Comparison of ENCODE assay signal across 20 cellular contexts in the genomic region with DNA sequence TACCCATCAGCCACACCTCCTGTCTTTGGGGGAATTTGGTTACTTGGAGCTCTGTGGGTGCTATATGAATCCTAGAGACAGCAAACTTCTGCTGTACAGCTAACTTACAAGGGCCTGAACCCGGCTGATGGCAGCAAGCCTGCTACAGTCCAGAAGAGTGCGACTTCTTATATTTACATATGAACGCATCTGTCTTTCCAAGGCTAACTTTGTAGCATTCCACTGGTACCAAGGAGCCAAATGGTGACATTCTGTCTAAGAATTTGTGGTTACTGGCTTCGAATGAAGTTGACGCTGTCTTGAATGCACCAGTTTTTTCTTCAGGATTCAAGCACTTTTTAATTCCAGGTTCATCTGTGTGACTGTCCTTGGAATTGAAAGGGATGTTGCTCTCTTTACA. TPM values are rescaled to one million over a fixed set of nuclear protein-coding genes. Genes with fewer than 3 reads are reported as not detected.
DNase-seq lines count a peak whose midpoint lies in the region; ATAC-seq and TF ChIP-seq lines count a peak whose summit lies in the region.
"Had no signal": no experiment of that assay in that cellular context is flagged by ENCODE, and none has a peak within 500 bp of the region (broad histone marks: within the 10 kb centered on the region; RNA-seq: fewer than 3 reads in every experiment).

No MANE protein-coding gene starts in this region.

- DNase-seq in AG04450 (ENCODE audit: low read depth, low spot score) (peak; percentile 59), HFFc6 (peak; percentile 93), brain microvascular endothelial cell (peak; percentile 92), mesenchymal stem cell (peak; percentile 85), GM10248 (ENCODE audit: extremely low spot score) (no peak)
- DNase-seq: activated CD4-positive, CD25-positive, alpha-beta regulatory T cell treated with anti-CD3 and anti-CD28 coated beads, Interleukin-2, amount 50 U/mL, for 72 hours; activated naive CD4-positive, alpha-beta T cell treated with Interleukin-2 at 50 U/mL for 16 hours; cerebellar nuclear complex; left cardiac atrium; MV-4-11; NCI-H2081 treated with DMSO at 0.1 percent for 48 hours; NCI-H748 treated with DMSO at 0.1 percent for 48 hours; Peyer's patch; substantia nigra; T-cell had no signal

- H2AK5ac ChIP-seq in mesenchymal stem cell (ENCODE audit: low read length, severe bottlenecking) = no peak overlapping the region

- H3K27ac ChIP-seq in AG04450 (ENCODE audit: low read depth, low read length) = no peak overlapping the region
- peak overlapping the region; percentile 82 for H3K27ac ChIP-seq in brain microvascular endothelial cell
- H3K27ac ChIP-seq in mesenchymal stem cell (ENCODE audit: low read length, poor library complexity, severe bottlenecking) = peak overlapping the region; percentile 53
- H3K27ac ChIP-seq: Peyer's patch, prostate gland had no signal

- H3K36me3 Mint-ChIP-seq in HFFc6 (ENCODE audit: low read depth) = peaks cover 49% of the 10 kb centered on the region

- H2BK15ac ChIP-seq in mesenchymal stem cell (ENCODE audit: low read depth, poor library complexity, severe bottlenecking) = no peak overlapping the region

- ATAC-seq in HG03045 (IDR thresholded peaks at IDR 0.05; ENCODE audit: unreplicated experiment) (no peak), GM19035 (IDR thresholded peaks at IDR 0.05; ENCODE audit: unreplicated experiment) (no peak), GM21529 (IDR thresholded peaks at IDR 0.05; ENCODE audit: unreplicated experiment) (no peak)
- ATAC-seq: T-cell had no signal

- H2BK5ac ChIP-seq in mesenchymal stem cell (ENCODE audit: low read depth, low read length, poor library complexity, severe bottlenecking) = no peak overlapping the region

- no peak overlapping the region for H2BK12ac ChIP-seq in mesenchymal stem cell (ENCODE audit: low read length in 2 of 2)

- no peak overlapping the region for H4K91ac ChIP-seq in mesenchymal stem cell (ENCODE audit: low read length)

- H3K79me1 ChIP-seq in mesenchymal stem cell (replicated peaks; ENCODE audit: low read length, poor library complexity, severe bottlenecking) = peaks cover 13% of the 10 kb centered on the region

- H3K4me3 ChIP-seq in AG04450 (ENCODE audit: low read depth, low read length) (no peak overlapping the region), brain microvascular endothelial cell (ENCODE audit: low read depth, low read length) (no peak overlapping the region), mesenchymal stem cell (ENCODE audit: insufficient read depth in 1 of 2, low read depth in 1 of 2, low read length in 2 of 2) (no peak overlapping the region)
- H3K4me3 ChIP-seq: Peyer's patch, prostate gland had no signal

- no peak overlapping the region for H3K14ac ChIP-seq in mesenchymal stem cell (ENCODE audit: low read length in 2 of 2)

- peak overlapping the region; percentile 70 for H3K4me3 Mint-ChIP-seq in HFFc6
- H3K4me3 Mint-ChIP-seq: B cell, T-cell had no signal

- WGBS in mesenchymal stem cell = 64% methylated on average over 5 of the region's 5 CpGs

- CTCF ChIA-PET in AG04450 (lab: Charles Lee) = no interaction called here
- CTCF ChIA-PET in GM10248 (lab: Yijun Ruan, JAX) = interaction anchor here (11.7 to 20.4 kb wide), 2 partner anchors 6 to 10 kb away, joined by 193 read pairs; no protein-coding TSS in a partner anchor

- H3K9me3 ChIP-seq in AG04450 (ENCODE audit: control insufficient read depth, insufficient read depth, low read length) (no peaks in the 10 kb centered on the region), mesenchymal stem cell (ENCODE audit: control insufficient read depth, low read length) (no peaks in the 10 kb centered on the region)
- H3K9me3 ChIP-seq: Peyer's patch, prostate gland had no signal

- H3K9ac ChIP-seq in mesenchymal stem cell (ENCODE audit: low read length) = no peak overlapping the region

- H2AFZ ChIP-seq in mesenchymal stem cell (ENCODE audit: low read depth, low read length) = no peak overlapping the region

- H3K4me1 ChIP-seq in mesenchymal stem cell (ENCODE audit: control insufficient read depth, insufficient read depth, low read depth, low read length) = peaks cover 20% of the 10 kb centered on the region
- H3K4me1 ChIP-seq: Peyer's patch, prostate gland had no signal

- H3K18ac ChIP-seq in mesenchymal stem cell (ENCODE audit: low read depth in 1 of 2, low read length in 2 of 2) = no peak overlapping the region

- H3K36me3 ChIP-seq in brain microvascular endothelial cell (replicated peaks) (no peaks in the 10 kb centered on the region), mesenchymal stem cell (ENCODE audit: control insufficient read depth in 1 of 2, insufficient read depth in 2 of 2, low read depth in 1 of 2, low read length in 2 of 2) (peaks cover 0 to 69% of the 10 kb centered on the region in 2 experiments)

- peak overlapping the region; percentile 75 for H3K27ac Mint-ChIP-seq in HFFc6
- H3K27ac Mint-ChIP-seq: B cell, T-cell had no signal

- POLR2A ChIA-PET in AG04450 (lab: Yijun Ruan, JAX) = interaction anchor here (0.6 kb wide), 1 partner anchor 411 kb away, joined by 3 read pairs; no protein-coding TSS in a partner anchor
- POLR2A ChIA-PET in GM10248 (lab: Yijun Ruan, JAX) = no interaction called here

- no peak overlapping the region for H2BK120ac ChIP-seq in mesenchymal stem cell (ENCODE audit: low read depth, low read length)

- TF ChIP-seq CTCF in AG04450 (IDR thresholded peaks at IDR 0.05; ENCODE audit: low read depth, low read length) (no peak), HFFc6 (IDR thresholded peaks at IDR 0.05) (no peak), brain microvascular endothelial cell (IDR thresholded peaks at IDR 0.05; ENCODE audit: low read depth, low read length, missing control alignments) (no peak), GM10248 (IDR thresholded peaks at IDR 0.05; ENCODE audit: control extremely low read depth, extremely low read depth, low read depth, missing control alignments) (no peak)

- no peak overlapping the region for H3K4ac ChIP-seq in mesenchymal stem cell (ENCODE audit: low read depth in 1 of 2, low read length in 2 of 2)

- no peaks in the 10 kb centered on the region for H3K27me3 Mint-ChIP-seq in HFFc6 (ENCODE audit: insufficient read depth)
- H3K27me3 Mint-ChIP-seq: B cell, T-cell had no signal

- H4K8ac ChIP-seq in mesenchymal stem cell (ENCODE audit: low read length) = no peak overlapping the region

- H3K4me1 Mint-ChIP-seq in HFFc6 (ENCODE audit: low read depth) = peaks cover 84% of the 10 kb centered on the region
- H3K4me1 Mint-ChIP-seq: B cell had no signal

- in situ Hi-C loops in brain microvascular endothelial cell (cut with HindIII; ENCODE audit: low pct_ligation_motif_present, low sequenced_read_pairs) = no loop called here

- no peaks in the 10 kb centered on the region for H3K9me3 Mint-ChIP-seq in HFFc6
- H3K9me3 Mint-ChIP-seq: T-cell had no signal

- no peaks in the 10 kb centered on the region for H3K27me3 ChIP-seq in AG04450 (ENCODE audit: control insufficient read depth, insufficient read depth, low read length)
- no peaks in the 10 kb centered on the region for H3K27me3 ChIP-seq in brain microvascular endothelial cell (replicated peaks)
- H3K27me3 ChIP-seq in mesenchymal stem cell (ENCODE audit: control insufficient read depth in 1 of 2, insufficient read depth in 1 of 2, low read length in 2 of 2) = no peaks in the 10 kb centered on the region
- H3K27me3 ChIP-seq: Peyer's patch had no signal

- no peak overlapping the region for H3K4me2 ChIP-seq in mesenchymal stem cell (ENCODE audit: low read length, poor library complexity, severe bottlenecking)

- no peak overlapping the region for H3K23ac ChIP-seq in mesenchymal stem cell (ENCODE audit: low read length in 2 of 2)

RNA-seq across cellular contexts. Expression of a gene that starts 42.5 kb away (rescaled TPM):
- polyA plus RNA-seq in AG04450 (2011; rRNA removed) = 7.4 and 11.7 TPM in 2 replicates
- 4.1 and 8.4 TPM in 2 replicates for polyA minus RNA-seq in AG04450 (2011; rRNA and poly(A)+ RNA removed)
- 1 to 10 TPM; 5.2 to 7.1 (median 6.1) TPM for total RNA-seq in HFFc6 (2021; fragmentation: NEBNext Ultra II Directional; extraction: Animal tissue kit (Norgen Biotek cat#: 25700))
- polyA plus RNA-seq in mesenchymal stem cell (2013, experiment 1 of 2) = 6.5 TPM
- 6.9 TPM for polyA plus RNA-seq in mesenchymal stem cell (2013, experiment 2 of 2)
